In the genomic region with DNA sequence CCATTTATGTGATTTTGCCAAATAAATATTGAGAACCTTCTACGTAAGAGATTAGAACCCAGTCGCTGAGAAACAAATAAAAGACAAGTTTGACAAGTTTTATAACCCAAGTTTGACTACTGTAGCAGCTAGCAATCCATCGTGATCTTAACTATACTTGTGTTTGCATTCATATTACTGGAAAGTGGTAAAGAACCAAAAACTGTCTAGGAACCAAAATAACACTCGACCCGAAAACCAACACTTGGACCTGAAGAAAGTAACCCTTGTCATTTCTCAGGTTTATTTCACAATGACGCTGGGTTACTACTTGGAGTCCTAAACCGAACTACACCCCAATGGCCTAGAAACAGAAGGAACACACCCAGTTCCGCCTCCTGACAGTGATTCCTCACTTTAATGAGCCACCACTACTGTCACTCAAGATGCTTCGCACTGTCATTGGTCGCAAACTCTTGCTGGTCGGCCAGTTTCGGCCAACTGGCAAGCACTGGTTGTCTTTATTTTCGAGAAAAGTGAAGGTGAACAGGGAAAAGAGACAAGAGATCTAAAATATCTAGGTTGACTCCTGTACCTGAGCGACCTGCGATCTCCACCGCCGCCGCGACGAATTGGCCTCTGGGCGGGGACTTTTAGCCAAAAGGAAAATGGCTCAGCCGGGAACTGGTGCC, we compare ENCODE assay signal across 8 cellular contexts. TPM values are rescaled to one million over a fixed set of nuclear protein-coding genes. Genes with fewer than 3 reads are reported as not detected.
DNase-seq lines count a peak whose midpoint lies in the region; ATAC-seq and TF ChIP-seq lines count a peak whose summit lies in the region.

No MANE protein-coding gene starts in this region.

- H2BK20ac ChIP-seq in H9 (ENCODE audit: low read depth, low read length, poor library complexity, severe bottlenecking): no peak overlapping the region

- H3K79me1 ChIP-seq in H9 (ENCODE audit: insufficient read depth, low read depth, low read length, poor library complexity, severe bottlenecking): peaks cover 5% of the 10 kb centered on the region

- no CpG with 5 or more reads among the region's 22 CpGs for whole genome bisulfite sequencing in H9 (ENCODE audit: extremely low coverage, insufficient read length, low lambda C conversion rate)

- no peaks in the 10 kb centered on the region for H3K27me3 ChIP-seq in H9 (ENCODE audit: insufficient read depth, low read length)
- no peaks in the 10 kb centered on the region for H3K27me3 ChIP-seq in Loucy (ENCODE audit: insufficient read depth, low read length, poor library complexity, severe bottlenecking)
- no peaks in the 10 kb centered on the region for H3K27me3 ChIP-seq in RWPE2 (ENCODE audit: insufficient read depth, poor library complexity, severe bottlenecking)

- H3K4me3 ChIP-seq in Loucy (ENCODE audit: low read length, poor library complexity, severe bottlenecking) (peak overlapping the region; percentile 88), RWPE2 (ENCODE audit: severe bottlenecking) (peak overlapping the region; percentile 71)

- H3K18ac ChIP-seq in H9 (ENCODE audit: insufficient read length, low read depth, low read length): no peak overlapping the region

- H3K79me2 ChIP-seq in H9 (ENCODE audit: insufficient read depth, low read length) (peaks cover 4% of the 10 kb centered on the region), Loucy (ENCODE audit: insufficient read depth, low read length) (peaks cover 89% of the 10 kb centered on the region)

- peak overlapping the region; percentile 100 for H3K9ac ChIP-seq in H9 (ENCODE audit: extremely low read depth, insufficient read length, low read length)
- H3K9ac ChIP-seq in Loucy (ENCODE audit: low read depth, low read length, poor library complexity, severe bottlenecking): peak overlapping the region; percentile 95

- no peak overlapping the region for H2BK15ac ChIP-seq in H9 (ENCODE audit: low read depth, low read length)

- no peak overlapping the region for H3K4ac ChIP-seq in H9 (ENCODE audit: low read depth, low read length)

- no peak overlapping the region for H2BK120ac ChIP-seq in H9 (ENCODE audit: low read depth, low read length, poor library complexity, severe bottlenecking)

- no peaks in the 10 kb centered on the region for H4K20me1 ChIP-seq in H9 (ENCODE audit: control insufficient read depth, insufficient read depth, insufficient read length)
- peaks cover 21% of the 10 kb centered on the region for H4K20me1 ChIP-seq in Loucy (ENCODE audit: insufficient read depth, low read length, poor library complexity, severe bottlenecking)

- ATAC-seq in RWPE2 (ENCODE audit: low read depth): peak; percentile 93
- ATAC-seq in naive thymus-derived CD8-positive, alpha-beta T cell: peak; percentile 93 to 94
- ATAC-seq in stimulated activated naive B cell treated with anti-CD40 and anti-IgM and Interleukin-4, amounts not matched to agents 10 μg/mL and 1 μg/mL and 100 μg/mL, for 72 hours (replicated peaks): peak; percentile 97 to 98

- H3K14ac ChIP-seq in H9 (ENCODE audit: insufficient read depth, low read length): no peak overlapping the region

- H3K27ac Mint-ChIP-seq in H9: peak overlapping the region; percentile 100
- H3K27ac Mint-ChIP-seq in naive thymus-derived CD8-positive, alpha-beta T cell: peak overlapping the region; percentile 99 to 100 (median 100)
- peak overlapping the region; percentile 100 for H3K27ac Mint-ChIP-seq in stimulated activated naive B cell treated with anti-CD40 and anti-IgM and Interleukin-4, amounts not matched to agents 10 μg/mL and 1 μg/mL and 100 μg/mL, for 72 hours

- DNase-seq in EH (ENCODE audit: low read depth) (peak; percentile 94), H9 (peak; percentile 88), RWPE2 (ENCODE audit: low spot score) (peak; percentile 84), fibroblast of peridontal ligament (ENCODE audit: extremely low read depth) (peak; percentile 97)
- peak; percentile 70 for DNase-seq in activated effector memory CD4-positive, alpha-beta T cell treated with Interleukin-2 at 50 U/mL for 16 hours
- peak; percentile 49 to 90 (median 82) for DNase-seq in naive thymus-derived CD8-positive, alpha-beta T cell
- peak; percentile 83 for DNase-seq in stimulated activated naive B cell treated with anti-CD40 and anti-IgM and Interleukin-4, amounts not matched to agents 10 μg/mL and 1 μg/mL and 100 μg/mL, for 72 hours

- H3T11ph ChIP-seq in H9 (ENCODE audit: low read length): no peak overlapping the region

- H4K91ac ChIP-seq in H9 (ENCODE audit: insufficient read length, low read depth, low read length): no peak overlapping the region

- H3K27ac ChIP-seq in H9 (ENCODE audit: insufficient read length, low read depth, low read length) (peak overlapping the region; percentile 97), RWPE2 (ENCODE audit: poor library complexity, severe bottlenecking) (peak overlapping the region; percentile 87)

- no peak overlapping the region for H4K5ac ChIP-seq in H9 (ENCODE audit: insufficient read length, low read depth, low read length)

- no peak overlapping the region for H3K56ac ChIP-seq in H9 (ENCODE audit: insufficient read length, low read depth, low read length)

- no peaks in the 10 kb centered on the region for H3K4me1 ChIP-seq in H9 (ENCODE audit: insufficient read depth, low read length)
- peaks cover 68% of the 10 kb centered on the region for H3K4me1 ChIP-seq in Loucy (ENCODE audit: insufficient read depth, low read length, poor library complexity, severe bottlenecking)
- H3K4me1 ChIP-seq in RWPE2 (ENCODE audit: insufficient read depth, poor library complexity, severe bottlenecking): peaks cover 10% of the 10 kb centered on the region

- no peak overlapping the region for H2BK5ac ChIP-seq in H9 (ENCODE audit: insufficient read length, low read length)

- H3K9me2 ChIP-seq in Loucy (replicated peaks; ENCODE audit: low read depth, low read length): no peaks in the 10 kb centered on the region

- no peak overlapping the region for H2AK5ac ChIP-seq in H9 (ENCODE audit: insufficient read length, low read length)

- TF ChIP-seq CTCF in H9 (conservative IDR thresholded peaks at IDR 0.05) (no peak), Loucy (conservative IDR thresholded peaks at IDR 0.05; ENCODE audit: low read length) (no peak), RWPE2 (IDR thresholded peaks at IDR 0.05; ENCODE audit: poor library complexity, severe bottlenecking) (no peak)

- H3K4me2 ChIP-seq in H9 (ENCODE audit: insufficient read depth, insufficient read length, low read length) (peak overlapping the region; percentile 84), Loucy (ENCODE audit: low read depth, low read length, poor library complexity, severe bottlenecking) (peak overlapping the region; percentile 86)

- H3K36me3 ChIP-seq in Loucy (ENCODE audit: insufficient read depth, low read length) (no peaks in the 10 kb centered on the region), RWPE2 (ENCODE audit: low read depth) (no peaks in the 10 kb centered on the region)

- H2AFZ ChIP-seq in H9 (ENCODE audit: low read length) (no peak overlapping the region), Loucy (ENCODE audit: low read length) (peak overlapping the region; percentile 99)

- H3K23me2 ChIP-seq in H9 (ENCODE audit: insufficient read length, low read depth, low read length, poor library complexity, severe bottlenecking): peaks cover 5% of the 10 kb centered on the region

- H3K23ac ChIP-seq in H9 (ENCODE audit: insufficient read length, low read depth, low read length): no peak overlapping the region

- H3K27me3 Mint-ChIP-seq in H9 (ENCODE audit: low read depth): no peaks in the 10 kb centered on the region
- no peaks in the 10 kb centered on the region for H3K27me3 Mint-ChIP-seq in naive thymus-derived CD8-positive, alpha-beta T cell
- H3K27me3 Mint-ChIP-seq in stimulated activated naive B cell treated with anti-CD40 and anti-IgM and Interleukin-4, amounts not matched to agents 10 μg/mL and 1 μg/mL and 100 μg/mL, for 72 hours: no peaks in the 10 kb centered on the region

- H3K4me1 Mint-ChIP-seq in H9: peaks cover 11 to 20% of the 10 kb centered on the region in 2 experiments
- peaks cover 28 to 86% (median 72%) of the 10 kb centered on the region in 4 donors for H3K4me1 Mint-ChIP-seq in naive thymus-derived CD8-positive, alpha-beta T cell
- peaks cover 23 to 54% of the 10 kb centered on the region in 2 donors for H3K4me1 Mint-ChIP-seq in stimulated activated naive B cell treated with anti-CD40 and anti-IgM and Interleukin-4, amounts not matched to agents 10 μg/mL and 1 μg/mL and 100 μg/mL, for 72 hours

- no peaks in the 10 kb centered on the region for H3F3A ChIP-seq in Loucy (ENCODE audit: low read depth)

- no peak overlapping the region for H2BK12ac ChIP-seq in H9 (ENCODE audit: insufficient read length, low read depth, low read length)

- H3K36me3 Mint-ChIP-seq in H9 (ENCODE audit: insufficient read depth in 1 of 3, low read depth in 3 of 3): no peaks in the 10 kb centered on the region; a peak in 1 of 7 replicates
- H3K36me3 Mint-ChIP-seq in naive thymus-derived CD8-positive, alpha-beta T cell: peaks cover 0 to 22% (median 15%) of the 10 kb centered on the region in 3 donors
- H3K36me3 Mint-ChIP-seq in stimulated activated naive B cell treated with anti-CD40 and anti-IgM and Interleukin-4, amounts not matched to agents 10 μg/mL and 1 μg/mL and 100 μg/mL, for 72 hours: peaks cover 7 to 24% of the 10 kb centered on the region in 2 donors

- H3K9me3 ChIP-seq in H9 (ENCODE audit: control insufficient read depth, low read depth, low read length) (no peaks in the 10 kb centered on the region), Loucy (ENCODE audit: insufficient read depth, low read depth, low read length) (no peaks in the 10 kb centered on the region), RWPE2 (ENCODE audit: severe bottlenecking) (no peaks in the 10 kb centered on the region)

- H4K8ac ChIP-seq in H9 (replicated peaks; ENCODE audit: insufficient read length, low read depth, low read length): no peak overlapping the region

- peak overlapping the region; percentile 96 to 99 for H3K4me3 Mint-ChIP-seq in H9
- peak overlapping the region; percentile 94 to 100 (median 99) for H3K4me3 Mint-ChIP-seq in naive thymus-derived CD8-positive, alpha-beta T cell
- peak overlapping the region; percentile 99 to 100 for H3K4me3 Mint-ChIP-seq in stimulated activated naive B cell treated with anti-CD40 and anti-IgM and Interleukin-4, amounts not matched to agents 10 μg/mL and 1 μg/mL and 100 μg/mL, for 72 hours

- no peaks in the 10 kb centered on the region; a peak in 1 of 5 replicates for H3K9me3 Mint-ChIP-seq in H9
- H3K9me3 Mint-ChIP-seq in naive thymus-derived CD8-positive, alpha-beta T cell: peaks cover 0 to 7% (median 0%) of the 10 kb centered on the region in 9 donors
- H3K9me3 Mint-ChIP-seq in stimulated activated naive B cell treated with anti-CD40 and anti-IgM and Interleukin-4, amounts not matched to agents 10 μg/mL and 1 μg/mL and 100 μg/mL, for 72 hours: no peaks in the 10 kb centered on the region

- POLR2A ChIA-PET in naive thymus-derived CD8-positive, alpha-beta T cell (lab: Charles Lee): interaction anchor here (1.3 to 1.7 kb wide), 2 partner anchors 913 to 949 kb away, joined by 5 read pairs; partner anchors contain the start of genes HMGB2 and SAP30

RNA-seq across cellular contexts. Expression of gene FBXO8, which starts 0.5 kb away (rescaled TPM):
- total RNA-seq in H9 (2021): 8.9 and 9.0 TPM in 2 replicates
- 10 to 100 TPM; 21.9 to 25.4 TPM for total RNA-seq in naive thymus-derived CD8-positive, alpha-beta T cell
- 10 to 100 TPM; 11.0 to 15.4 (median 11.7) TPM for polyA plus RNA-seq in naive thymus-derived CD8-positive, alpha-beta T cell

RNA-seq across cellular contexts. Expression of gene CEP44, which starts 0.7 kb away (rescaled TPM):
- total RNA-seq in H9 (2021): 15.3 and 16.5 TPM in 2 replicates
- 10 to 100 TPM; 21.2 to 23.4 TPM for total RNA-seq in naive thymus-derived CD8-positive, alpha-beta T cell
- 1 to 10 TPM; 6.6 to 7.6 (median 6.7) TPM for polyA plus RNA-seq in naive thymus-derived CD8-positive, alpha-beta T cell

Comparison
In these comparisons a context has a peak if more than half of its experiments do, and no peak if none do; other contexts are left out.
1. Peak in every context shown above with its lines: DNase-seq, ATAC-seq, H3K4me3 ChIP-seq and H3K27ac ChIP-seq.